ENCODE assay signal across 19 cellular contexts in genomic region chr11:84645988-84646689, GRCh38.
DNase-seq lines count a peak whose midpoint lies in the region; ATAC-seq and TF ChIP-seq lines count a peak whose summit lies in the region.
"Had no signal": no experiment of that assay in that cellular context is flagged by ENCODE, and none has a peak within 500 bp of the region (broad histone marks: within the 10 kb centered on the region; RNA-seq: fewer than 3 reads in every experiment).

No MANE protein-coding gene starts in this region.

- peaks cover 4% of the 10 kb centered on the region for H3K27me3 Mint-ChIP-seq in GM23338 (ENCODE audit: insufficient read depth, low read depth, poor library complexity)

- H3K4me1 ChIP-seq in GM23338 (ENCODE audit: insufficient read depth): peaks cover 42% of the 10 kb centered on the region
- H3K4me1 ChIP-seq in colonic mucosa: no peaks in the 10 kb centered on the region
- H3K4me1 ChIP-seq in mesenchymal stem cell (ENCODE audit: control insufficient read depth, insufficient read depth, low read depth, low read length): no peaks in the 10 kb centered on the region
- peaks cover 0 to 11% (median 5%) of the 10 kb centered on the region in 4 donors for H3K4me1 ChIP-seq in transverse colon

- H3K4me3 ChIP-seq in GM23338: no peak overlapping the region
- no peak overlapping the region for H3K4me3 ChIP-seq in colonic mucosa
- H3K4me3 ChIP-seq in mesenchymal stem cell (ENCODE audit: insufficient read depth in 1 of 2, low read depth in 1 of 2, low read length in 2 of 2): no peak overlapping the region
- H3K4me3 ChIP-seq in transverse colon: no peak overlapping the region
- H3K4me3 ChIP-seq: HAP-1 had no signal

- H4K91ac ChIP-seq in mesenchymal stem cell (ENCODE audit: low read length): no peak overlapping the region

- peak overlapping the region; percentile 83 for H3K27ac Mint-ChIP-seq in GM23338

- no peak for ATAC-seq in GM23338
- ATAC-seq in HG02885 (IDR thresholded peaks at IDR 0.05; ENCODE audit: poor library complexity, unreplicated experiment): no peak

- H2BK15ac ChIP-seq in mesenchymal stem cell (ENCODE audit: low read depth, poor library complexity, severe bottlenecking): no peak overlapping the region

- no peak for TF ChIP-seq CTCF in GM23338 (conservative IDR thresholded peaks at IDR 0.05; ENCODE audit: low read depth in 2 of 2)
- TF ChIP-seq CTCF in colonic mucosa (IDR thresholded peaks at IDR 0.05): no peak
- TF ChIP-seq CTCF in transverse colon (IDR thresholded peaks at IDR 0.05): no peak

- no peak overlapping the region for H3K18ac ChIP-seq in mesenchymal stem cell (ENCODE audit: low read depth in 1 of 2, low read length in 2 of 2)

- no peaks in the 10 kb centered on the region for H3F3A ChIP-seq in GM23338 (replicated peaks; ENCODE audit: low read depth)

- no peaks in the 10 kb centered on the region for H4K20me1 ChIP-seq in GM23338 (replicated peaks; ENCODE audit: insufficient read depth)

- no peak overlapping the region for H4K8ac ChIP-seq in mesenchymal stem cell (ENCODE audit: low read length)

- H3K9ac ChIP-seq in colonic mucosa (ENCODE audit: low read depth in 2 of 2, low read length in 2 of 2) (no peak overlapping the region), mesenchymal stem cell (ENCODE audit: low read length) (no peak overlapping the region)
- H3K9ac ChIP-seq: SK-N-SH had no signal

- no peak overlapping the region for H3K4ac ChIP-seq in mesenchymal stem cell (ENCODE audit: low read depth in 1 of 2, low read length in 2 of 2)

- no peaks in the 10 kb centered on the region for H3K36me3 Mint-ChIP-seq in GM23338 (ENCODE audit: low read depth)

- no peaks in the 10 kb centered on the region for H3K79me2 ChIP-seq in GM23338 (replicated peaks; ENCODE audit: insufficient read depth)

- H3K4me3 Mint-ChIP-seq in GM23338: no peak overlapping the region; the same call in 2 of the 3 replicates

- no peak overlapping the region for H3K23ac ChIP-seq in mesenchymal stem cell (ENCODE audit: low read length in 2 of 2)

- no peak overlapping the region for H2BK120ac ChIP-seq in mesenchymal stem cell (ENCODE audit: low read depth, low read length)

- intact Hi-C loops in colonic mucosa (cut with DNase I) (no loop called here), transverse colon (cut with DNase I; ENCODE audit: low total_unique reads) (no loop called here)

- H2AK5ac ChIP-seq in mesenchymal stem cell (ENCODE audit: low read length, severe bottlenecking): no peak overlapping the region

- no peak overlapping the region for H3K14ac ChIP-seq in mesenchymal stem cell (ENCODE audit: low read length in 2 of 2)

- 79% methylated on average over 5 of the region's 5 CpGs for WGBS in mesenchymal stem cell
- 44 to 52% methylated on average over 4 to 5 of the region's 5 CpGs for WGBS in transverse colon (ENCODE audit: low coverage in 1 of 2), 2 donors

- H3K9me3 ChIP-seq in colonic mucosa: no peaks in the 10 kb centered on the region
- no peaks in the 10 kb centered on the region for H3K9me3 ChIP-seq in mesenchymal stem cell (ENCODE audit: control insufficient read depth, low read length)
- H3K9me3 ChIP-seq in transverse colon: no peaks in the 10 kb centered on the region
- H3K9me3 ChIP-seq: HAP-1, SK-N-SH had no signal

- H2BK5ac ChIP-seq in mesenchymal stem cell (ENCODE audit: low read depth, low read length, poor library complexity, severe bottlenecking): no peak overlapping the region

- peaks cover 49% of the 10 kb centered on the region for H3K4me1 Mint-ChIP-seq in GM23338

- no peak for TF ChIP-seq POLR2A in transverse colon (IDR thresholded peaks at IDR 0.05)

- no peak for TF ChIP-seq EP300 in transverse colon (IDR thresholded peaks at IDR 0.05; ENCODE audit: low read depth)

- no peaks in the 10 kb centered on the region for H3K27me3 ChIP-seq in GM23338 (ENCODE audit: insufficient read depth)
- no peaks in the 10 kb centered on the region for H3K27me3 ChIP-seq in colonic mucosa
- H3K27me3 ChIP-seq in mesenchymal stem cell (ENCODE audit: control insufficient read depth in 1 of 2, insufficient read depth in 1 of 2, low read length in 2 of 2): no peaks in the 10 kb centered on the region
- H3K27me3 ChIP-seq in transverse colon: no peaks in the 10 kb centered on the region

- H3K9me2 ChIP-seq in GM23338 (ENCODE audit: insufficient read depth): peaks cover 3% of the 10 kb centered on the region; the same call in 1 of the 2 replicates
- H3K9me2 ChIP-seq: SK-N-SH had no signal

- in situ Hi-C loops in transverse colon (cut with MboI; ENCODE audit: low pct_ligation_motif_present in 1 of 4, low pct_unique_long_range_greater_than_20kb in 1 of 4, low sequenced_read_pairs in 3 of 4): no loop called here

- H2AFZ ChIP-seq in GM23338 (no peak overlapping the region), mesenchymal stem cell (ENCODE audit: low read depth, low read length) (no peak overlapping the region)

- no peaks in the 10 kb centered on the region for H3K36me3 ChIP-seq in GM23338 (ENCODE audit: insufficient read depth)
- H3K36me3 ChIP-seq in colonic mucosa: no peaks in the 10 kb centered on the region
- no peaks in the 10 kb centered on the region for H3K36me3 ChIP-seq in mesenchymal stem cell (ENCODE audit: control insufficient read depth in 1 of 2, insufficient read depth in 2 of 2, low read depth in 1 of 2, low read length in 2 of 2)
- H3K36me3 ChIP-seq in transverse colon: no peaks in the 10 kb centered on the region
- H3K36me3 ChIP-seq: HAP-1 had no signal

- H3K4me2 ChIP-seq in GM23338 (peak overlapping the region; percentile 12), mesenchymal stem cell (ENCODE audit: low read length, poor library complexity, severe bottlenecking) (peak overlapping the region; percentile 16)
- H3K4me2 ChIP-seq: SK-N-SH had no signal

- no peaks in the 10 kb centered on the region for H3K79me1 ChIP-seq in mesenchymal stem cell (replicated peaks; ENCODE audit: low read length, poor library complexity, severe bottlenecking)

- H3K9me3 Mint-ChIP-seq in GM23338: no peaks in the 10 kb centered on the region

- no peak for DNase-seq in GM23338 (ENCODE audit: low spot score)
- DNase-seq in colonic mucosa: peak; percentile 48
- DNase-seq in mesenchymal stem cell: no peak
- peak; percentile 20 for DNase-seq in transverse colon
- no peak for DNase-seq in T1000 (lab: John Stamatoyannopoulos, UW)
- DNase-seq in Ammon's horn (ENCODE audit: low spot score): no peak
- DNase-seq: ACHN, DND-41, MM.1S, NCI-H1092, NCI-H1436 treated with DMSO at 0.1 percent for 48 hours, NCI-H2029 treated with DMSO at 0.1 percent for 48 hours, NCI-H2171, NCI-H774, SHP77 treated with DMSO at 0.1 percent for 48 hours, SK-N-SH had no signal

- no peak overlapping the region for H2BK12ac ChIP-seq in mesenchymal stem cell (ENCODE audit: low read length in 2 of 2)

- H3K27ac ChIP-seq in GM23338 (ENCODE audit: low read depth): 0 out of 2 replicates have a peak overlapping the region, but pooled peaks have one; percentile 17
- no peak overlapping the region for H3K27ac ChIP-seq in colonic mucosa
- H3K27ac ChIP-seq in mesenchymal stem cell (ENCODE audit: low read length, poor library complexity, severe bottlenecking): peak overlapping the region; percentile 40
- no peak overlapping the region for H3K27ac ChIP-seq in transverse colon
- H3K27ac ChIP-seq: C4-2B had no signal

TF ChIP-seq in GM23338, 12 proteins besides CTCF, POLR2A, EP300 and RAD21:
- TF ChIP-seq, protein P1, sequence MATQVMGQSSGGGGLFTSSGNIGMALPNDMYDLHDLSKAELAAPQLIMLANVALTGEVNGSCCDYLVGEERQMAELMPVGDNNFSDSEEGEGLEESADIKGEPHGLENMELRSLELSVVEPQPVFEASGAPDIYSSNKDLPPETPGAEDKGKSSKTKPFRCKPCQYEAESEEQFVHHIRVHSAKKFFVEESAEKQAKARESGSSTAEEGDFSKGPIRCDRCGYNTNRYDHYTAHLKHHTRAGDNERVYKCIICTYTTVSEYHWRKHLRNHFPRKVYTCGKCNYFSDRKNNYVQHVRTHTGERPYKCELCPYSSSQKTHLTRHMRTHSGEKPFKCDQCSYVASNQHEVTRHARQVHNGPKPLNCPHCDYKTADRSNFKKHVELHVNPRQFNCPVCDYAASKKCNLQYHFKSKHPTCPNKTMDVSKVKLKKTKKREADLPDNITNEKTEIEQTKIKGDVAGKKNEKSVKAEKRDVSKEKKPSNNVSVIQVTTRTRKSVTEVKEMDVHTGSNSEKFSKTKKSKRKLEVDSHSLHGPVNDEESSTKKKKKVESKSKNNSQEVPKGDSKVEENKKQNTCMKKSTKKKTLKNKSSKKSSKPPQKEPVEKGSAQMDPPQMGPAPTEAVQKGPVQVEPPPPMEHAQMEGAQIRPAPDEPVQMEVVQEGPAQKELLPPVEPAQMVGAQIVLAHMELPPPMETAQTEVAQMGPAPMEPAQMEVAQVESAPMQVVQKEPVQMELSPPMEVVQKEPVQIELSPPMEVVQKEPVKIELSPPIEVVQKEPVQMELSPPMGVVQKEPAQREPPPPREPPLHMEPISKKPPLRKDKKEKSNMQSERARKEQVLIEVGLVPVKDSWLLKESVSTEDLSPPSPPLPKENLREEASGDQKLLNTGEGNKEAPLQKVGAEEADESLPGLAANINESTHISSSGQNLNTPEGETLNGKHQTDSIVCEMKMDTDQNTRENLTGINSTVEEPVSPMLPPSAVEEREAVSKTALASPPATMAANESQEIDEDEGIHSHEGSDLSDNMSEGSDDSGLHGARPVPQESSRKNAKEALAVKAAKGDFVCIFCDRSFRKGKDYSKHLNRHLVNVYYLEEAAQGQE (IDR thresholded peaks at IDR 0.05; ENCODE audit: unreplicated experiment): no peak

Comparison
In these comparisons a context has a peak if more than half of its experiments do, and no peak if none do; other contexts are left out.
1. DNase-seq: peak in colonic mucosa (single experiment) and transverse colon (single experiment); none in GM23338 (single experiment), mesenchymal stem cell (single experiment), T1000 (single experiment) and Ammon's horn (single experiment).
2. H3K27ac ChIP-seq: peak in GM23338 (single experiment) and mesenchymal stem cell (single experiment); none in colonic mucosa (single experiment) and transverse colon (0 of 4).